29 cellular contexts compared by ENCODE assay signal in genomic region chr14:100558966-100559365, GRCh38. TPM values are rescaled to one million over a fixed set of nuclear protein-coding genes. Genes with fewer than 3 reads are reported as not detected.
"Had no signal": no experiment of that assay in that cellular context is flagged by ENCODE, and none has a peak within 500 bp of the region (broad histone marks: within the 10 kb centered on the region; RNA-seq: fewer than 3 reads in every experiment).

No MANE protein-coding gene starts in this region.

- H3K27ac ChIP-seq: ascending aorta, breast epithelium, cardiac muscle cell, colonic mucosa, esophagus muscularis mucosa, foreskin keratinocyte, gastrocnemius medialis, heart right ventricle had no signal

- H3K4me1 ChIP-seq: ascending aorta, breast epithelium, colonic mucosa, foreskin keratinocyte, gastrocnemius medialis had no signal

- ATAC-seq: activated CD4-positive, alpha-beta T cell treated with anti-CD3 and anti-CD28 coated beads for 36 hours; activated naive CD4-positive, alpha-beta T cell treated with anti-CD3 and anti-CD28 coated beads, Interleukin-2, amount 50 U/mL, for 72 hours; activated T-cell treated with anti-CD3 and anti-CD28 coated beads, Interleukin-2, amount 50 U/mL, for 72 hours; foreskin keratinocyte; gastrocnemius medialis; heart right ventricle had no signal

- H3K27me3 ChIP-seq: ascending aorta, breast epithelium, colonic mucosa, dorsolateral prefrontal cortex, esophagus muscularis mucosa had no signal

- H3K9me3 ChIP-seq: ascending aorta, breast epithelium, colonic mucosa, esophagus muscularis mucosa, gastrocnemius medialis, heart right ventricle had no signal

- H3K4me3 ChIP-seq: ascending aorta, breast epithelium, cardiac muscle cell, colonic mucosa, dorsolateral prefrontal cortex, esophagus muscularis mucosa, gastrocnemius medialis, heart right ventricle had no signal

- DNase-seq: activated CD4-positive, alpha-beta memory T cell treated with anti-CD3 and anti-CD28 coated beads for 36 hours; activated CD4-positive, alpha-beta T cell treated with anti-CD3 and anti-CD28 coated beads for 36 hours; activated CD4-positive, alpha-beta T cell treated with anti-CD3 and anti-CD28 coated beads, Interleukin-2, amount 10 ng/mL, durations not matched to agents 24 days and 14 days; activated CD4-positive, CD25-positive, alpha-beta regulatory T cell; activated CD4-positive, CD25-positive, alpha-beta regulatory T cell treated with anti-CD3 and anti-CD28 coated beads, Interleukin-2, amount 50 U/mL, for 72 hours; activated CD8-positive, alpha-beta memory T cell treated with anti-CD3 and anti-CD28 coated beads, Interleukin-2, amount 50 U/mL, for 48 hours; activated gamma-delta T cell; activated naive CD4-positive, alpha-beta T cell; activated naive CD4-positive, alpha-beta T cell treated with anti-CD3 and anti-CD28 coated beads, Interleukin-2, amount 10 ng/mL, durations not matched to agents 7 days and 5 days; activated naive CD8-positive, alpha-beta T cell treated with anti-CD3 and anti-CD28 coated beads, Interleukin-2, amount 10 ng/mL, durations not matched to agents 7 days and 5 days; activated T-cell treated with anti-CD3 and anti-CD28 coated beads for 4 hours; activated T-cell treated with anti-CD3 and anti-CD28 coated beads, Interleukin-2, amount 50 U/mL, for 24 hours; activated T-cell treated with anti-CD3 and anti-CD28 coated beads, Interleukin-2, amount 50 U/mL, for 72 hours; central memory CD4-positive, alpha-beta T cell; cerebellar nuclear complex; colonic mucosa; dorsolateral prefrontal cortex; effector memory CD4-positive, alpha-beta T cell; erythroblast; foreskin keratinocyte; gastrocnemius medialis; heart right ventricle; T-helper 2 cell had no signal

- H3K36me3 ChIP-seq: ascending aorta, breast epithelium, cardiac muscle cell, colonic mucosa, esophagus muscularis mucosa, gastrocnemius medialis, heart right ventricle had no signal

RNA-seq across cellular contexts. Expression of gene BEGAIN, which starts 28.3 kb away (rescaled TPM):
- total RNA-seq: cardiac muscle cell, glomerular endothelial cell had no signal
- polyA plus RNA-seq: cardiac muscle cell had no signal
